ENCODE assay signal across 8 cellular contexts in genomic region chr13:31045621-31046081, GRCh38.
A peak's percentile ranks its signal among the peaks of the same experiment; 100 is the strongest.
DNase-seq lines count a peak whose midpoint lies in the region; FAIRE-seq and TF ChIP-seq lines count a peak whose summit lies in the region.

No MANE protein-coding gene starts in this region.

- no peaks in the 10 kb centered on the region for H4K20me1 ChIP-seq in BLaER1

- H3K27ac Mint-ChIP-seq in nephron progenitor cell = no peak overlapping the region

- H3K4me2 ChIP-seq in BLaER1 = peak overlapping the region; percentile 51

- no peak overlapping the region for H3K27ac ChIP-seq in BLaER1
- H3K27ac ChIP-seq in SJSA1 = peak overlapping the region; percentile 84
- peak overlapping the region in 1 of 2 donors; percentile 44 for H3K27ac ChIP-seq in right atrium auricular region

- H3K4me1 ChIP-seq in BLaER1 = peaks cover 55% of the 10 kb centered on the region
- H3K4me1 ChIP-seq in SJSA1 (replicated peaks) = peaks cover 23% of the 10 kb centered on the region
- peaks cover 0 to 12% of the 10 kb centered on the region in 2 donors for H3K4me1 ChIP-seq in right atrium auricular region

- H3K9me3 Mint-ChIP-seq in nephron progenitor cell = no peaks in the 10 kb centered on the region

- H3K4me3 ChIP-seq in BLaER1 (no peak overlapping the region), SJSA1 (no peak overlapping the region), right atrium auricular region (no peak overlapping the region)

- TF ChIP-seq CTCF in right atrium auricular region (IDR thresholded peaks at IDR 0.05) (no peak), nephron progenitor cell (IDR thresholded peaks at IDR 0.05) (no peak)

- TF ChIP-seq POLR2A in H54 (IDR thresholded peaks at IDR 0.05; ENCODE audit: low read depth, low read length) = no peak

- H3K27me3 ChIP-seq in BLaER1 (no peaks in the 10 kb centered on the region), SJSA1 (replicated peaks) (no peaks in the 10 kb centered on the region), right atrium auricular region (no peaks in the 10 kb centered on the region)

- H3K36me3 ChIP-seq in BLaER1 (no peaks in the 10 kb centered on the region), SJSA1 (no peaks in the 10 kb centered on the region), right atrium auricular region (no peaks in the 10 kb centered on the region)

- H3K9me3 ChIP-seq in BLaER1 (no peaks in the 10 kb centered on the region), SJSA1 (replicated peaks) (no peaks in the 10 kb centered on the region), right atrium auricular region (no peaks in the 10 kb centered on the region)

- DNase-seq in H54 (ENCODE audit: insufficient read length, low spot score) (peak; percentile 62), SJSA1 (ENCODE audit: low read depth in 1 of 2, low spot score in 2 of 2) (peak; percentile 87 to 92), right atrium auricular region (ENCODE audit: low spot score) (peak; percentile 65), SKM-1 (lab: John Stamatoyannopoulos, UW; ENCODE audit: unreplicated experiment) (no peak), nephron progenitor cell (no peak)
- peak; percentile 82 for DNase-seq in activated naive CD4-positive, alpha-beta T cell treated with Interleukin-2 at 50 U/mL for 16 hours
- DNase-seq in stimulated activated CD4-positive, alpha-beta T cell treated with anti-CD3 and anti-CD28 coated beads, Interleukin-1b, Interleukin-23, amount 100 ng/mL, for 4 hours (ENCODE audit: low read depth in 2 of 2) = peak; percentile 62 to 69

- H3K9ac ChIP-seq in BLaER1 = no peak overlapping the region

- no peak for FAIRE-seq in H54 (lab: Jason Lieb, UNC)

- peaks cover 4% of the 10 kb centered on the region for H3K27me3 Mint-ChIP-seq in nephron progenitor cell (ENCODE audit: low read depth, poor library complexity)

- no peaks in the 10 kb centered on the region for H3K36me3 Mint-ChIP-seq in nephron progenitor cell (ENCODE audit: low read depth)

- peaks cover 18% of the 10 kb centered on the region for H3K4me1 Mint-ChIP-seq in nephron progenitor cell

- no peak overlapping the region for H3K4me3 Mint-ChIP-seq in nephron progenitor cell

Comparison
In these comparisons a context has a peak if more than half of its experiments do, and no peak if none do; other contexts are left out.
1. DNase-seq: peak in H54 (single experiment), SJSA1 (2 of 2), activated naive CD4-positive, alpha-beta T cell treated with Interleukin-2 at 50 U/mL for 16 hours (single experiment), right atrium auricular region (single experiment) and stimulated activated CD4-positive, alpha-beta T cell treated with anti-CD3 and anti-CD28 coated beads, Interleukin-1b, Interleukin-23, amount 100 ng/mL, for 4 hours (2 of 2); none in SKM-1 (single experiment) and nephron progenitor cell (single experiment).